Comparison of ENCODE assay signal across 1 cellular context in genomic region chr5:139422307-139422893, GRCh38.
TF ChIP-seq lines count a peak whose summit lies in the region.

No MANE protein-coding gene starts in this region.

TF ChIP-seq in GM12878, 131 proteins besides CTCF, POLR2A, EP300 and RAD21 (continued from another document):
- TF ChIP-seq, protein P1, sequence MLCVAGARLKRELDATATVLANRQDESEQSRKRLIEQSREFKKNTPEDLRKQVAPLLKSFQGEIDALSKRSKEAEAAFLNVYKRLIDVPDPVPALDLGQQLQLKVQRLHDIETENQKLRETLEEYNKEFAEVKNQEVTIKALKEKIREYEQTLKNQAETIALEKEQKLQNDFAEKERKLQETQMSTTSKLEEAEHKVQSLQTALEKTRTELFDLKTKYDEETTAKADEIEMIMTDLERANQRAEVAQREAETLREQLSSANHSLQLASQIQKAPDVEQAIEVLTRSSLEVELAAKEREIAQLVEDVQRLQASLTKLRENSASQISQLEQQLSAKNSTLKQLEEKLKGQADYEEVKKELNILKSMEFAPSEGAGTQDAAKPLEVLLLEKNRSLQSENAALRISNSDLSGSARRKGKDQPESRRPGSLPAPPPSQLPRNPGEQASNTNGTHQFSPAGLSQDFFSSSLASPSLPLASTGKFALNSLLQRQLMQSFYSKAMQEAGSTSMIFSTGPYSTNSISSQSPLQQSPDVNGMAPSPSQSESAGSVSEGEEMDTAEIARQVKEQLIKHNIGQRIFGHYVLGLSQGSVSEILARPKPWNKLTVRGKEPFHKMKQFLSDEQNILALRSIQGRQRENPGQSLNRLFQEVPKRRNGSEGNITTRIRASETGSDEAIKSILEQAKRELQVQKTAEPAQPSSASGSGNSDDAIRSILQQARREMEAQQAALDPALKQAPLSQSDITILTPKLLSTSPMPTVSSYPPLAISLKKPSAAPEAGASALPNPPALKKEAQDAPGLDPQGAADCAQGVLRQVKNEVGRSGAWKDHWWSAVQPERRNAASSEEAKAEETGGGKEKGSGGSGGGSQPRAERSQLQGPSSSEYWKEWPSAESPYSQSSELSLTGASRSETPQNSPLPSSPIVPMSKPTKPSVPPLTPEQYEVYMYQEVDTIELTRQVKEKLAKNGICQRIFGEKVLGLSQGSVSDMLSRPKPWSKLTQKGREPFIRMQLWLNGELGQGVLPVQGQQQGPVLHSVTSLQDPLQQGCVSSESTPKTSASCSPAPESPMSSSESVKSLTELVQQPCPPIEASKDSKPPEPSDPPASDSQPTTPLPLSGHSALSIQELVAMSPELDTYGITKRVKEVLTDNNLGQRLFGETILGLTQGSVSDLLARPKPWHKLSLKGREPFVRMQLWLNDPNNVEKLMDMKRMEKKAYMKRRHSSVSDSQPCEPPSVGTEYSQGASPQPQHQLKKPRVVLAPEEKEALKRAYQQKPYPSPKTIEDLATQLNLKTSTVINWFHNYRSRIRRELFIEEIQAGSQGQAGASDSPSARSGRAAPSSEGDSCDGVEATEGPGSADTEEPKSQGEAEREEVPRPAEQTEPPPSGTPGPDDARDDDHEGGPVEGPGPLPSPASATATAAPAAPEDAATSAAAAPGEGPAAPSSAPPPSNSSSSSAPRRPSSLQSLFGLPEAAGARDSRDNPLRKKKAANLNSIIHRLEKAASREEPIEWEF (IDR thresholded peaks at IDR 0.05; ENCODE audit: insufficient replicate concordance, low read depth, low read length) = no peak
- TF ChIP-seq MYB (IDR thresholded peaks at IDR 0.05; ENCODE audit: borderline replicate concordance, low read depth, low read length) (no peak), IKZF2 (IDR thresholded peaks at IDR 0.05) (no peak), ZNF274 (IDR thresholded peaks at IDR 0.05; ENCODE audit: insufficient read depth, insufficient read length) (no peak), KAT2A (conservative IDR thresholded peaks at IDR 0.05; ENCODE audit: control insufficient read depth, low read depth, low read length) (no peak), IKZF1 (conservative IDR thresholded peaks at IDR 0.05) (no peak), MEF2A (IDR thresholded peaks at IDR 0.05; ENCODE audit: insufficient read depth, low read depth, low read length) (0 out of 2 replicates have a peak, but pooled peaks have one; percentile 34), NFIC (IDR thresholded peaks at IDR 0.05; ENCODE audit: low read depth, low read length) (no peak), ASH2L (IDR thresholded peaks at IDR 0.05; ENCODE audit: borderline replicate concordance, low read depth) (no peak), RAD51 (IDR thresholded peaks at IDR 0.05) (peak; percentile 23; the same call in 1 of the 2 replicates), CHD1 (IDR thresholded peaks at IDR 0.05; ENCODE audit: low read depth, low read length) (no peak), PBX3 (IDR thresholded peaks at IDR 0.05; ENCODE audit: insufficient replicate concordance, low read depth, low read length) (no peak), PAX8 (IDR thresholded peaks at IDR 0.05) (no peak), SMAD1 (IDR thresholded peaks at IDR 0.05; ENCODE audit: low read depth, partially characterized antibody) (no peak), TCF12 (IDR thresholded peaks at IDR 0.05; ENCODE audit: low read depth, low read length) (no peak), BRCA1 (IDR thresholded peaks at IDR 0.05; ENCODE audit: low read depth, low read length) (no peak), SMC3 (IDR thresholded peaks at IDR 0.05; ENCODE audit: borderline replicate concordance, low read length) (peak; percentile 98), SUZ12 (IDR thresholded peaks at IDR 0.05; ENCODE audit: unreplicated experiment) (no peak), TCF3 (IDR thresholded peaks at IDR 0.05; ENCODE audit: borderline replicate concordance, insufficient read depth, low read depth, low read length) (no peak), PML (IDR thresholded peaks at IDR 0.05; ENCODE audit: low read length) (peak; percentile 27; the same call in 1 of the 2 replicates), HDGF (IDR thresholded peaks at IDR 0.05) (no peak), MTA3 (IDR thresholded peaks at IDR 0.05; ENCODE audit: borderline replicate concordance, low read length) (no peak), RB1 (IDR thresholded peaks at IDR 0.05; ENCODE audit: borderline replicate concordance) (no peak), HDAC2 (IDR thresholded peaks at IDR 0.05) (no peak), TAF1 (IDR thresholded peaks at IDR 0.05; ENCODE audit: borderline replicate concordance, low read depth, low read length) (no peak)
- TF ChIP-seq, protein P2, sequence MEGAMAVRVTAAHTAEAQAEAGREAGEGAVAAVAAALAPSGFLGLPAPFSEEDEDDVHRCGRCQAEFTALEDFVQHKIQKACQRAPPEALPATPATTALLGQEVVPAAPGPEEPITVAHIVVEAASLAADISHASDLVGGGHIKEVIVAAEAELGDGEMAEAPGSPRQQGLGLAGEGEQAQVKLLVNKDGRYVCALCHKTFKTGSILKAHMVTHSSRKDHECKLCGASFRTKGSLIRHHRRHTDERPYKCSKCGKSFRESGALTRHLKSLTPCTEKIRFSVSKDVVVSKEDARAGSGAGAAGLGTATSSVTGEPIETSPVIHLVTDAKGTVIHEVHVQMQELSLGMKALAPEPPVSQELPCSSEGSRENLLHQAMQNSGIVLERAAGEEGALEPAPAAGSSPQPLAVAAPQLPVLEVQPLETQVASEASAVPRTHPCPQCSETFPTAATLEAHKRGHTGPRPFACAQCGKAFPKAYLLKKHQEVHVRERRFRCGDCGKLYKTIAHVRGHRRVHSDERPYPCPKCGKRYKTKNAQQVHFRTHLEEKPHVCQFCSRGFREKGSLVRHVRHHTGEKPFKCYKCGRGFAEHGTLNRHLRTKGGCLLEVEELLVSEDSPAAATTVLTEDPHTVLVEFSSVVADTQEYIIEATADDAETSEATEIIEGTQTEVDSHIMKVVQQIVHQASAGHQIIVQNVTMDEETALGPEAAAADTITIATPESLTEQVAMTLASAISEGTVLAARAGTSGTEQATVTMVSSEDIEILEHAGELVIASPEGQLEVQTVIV (IDR thresholded peaks at IDR 0.05; ENCODE audit: borderline replicate concordance, partially characterized antibody) = no peak
- TF ChIP-seq, protein P3, sequence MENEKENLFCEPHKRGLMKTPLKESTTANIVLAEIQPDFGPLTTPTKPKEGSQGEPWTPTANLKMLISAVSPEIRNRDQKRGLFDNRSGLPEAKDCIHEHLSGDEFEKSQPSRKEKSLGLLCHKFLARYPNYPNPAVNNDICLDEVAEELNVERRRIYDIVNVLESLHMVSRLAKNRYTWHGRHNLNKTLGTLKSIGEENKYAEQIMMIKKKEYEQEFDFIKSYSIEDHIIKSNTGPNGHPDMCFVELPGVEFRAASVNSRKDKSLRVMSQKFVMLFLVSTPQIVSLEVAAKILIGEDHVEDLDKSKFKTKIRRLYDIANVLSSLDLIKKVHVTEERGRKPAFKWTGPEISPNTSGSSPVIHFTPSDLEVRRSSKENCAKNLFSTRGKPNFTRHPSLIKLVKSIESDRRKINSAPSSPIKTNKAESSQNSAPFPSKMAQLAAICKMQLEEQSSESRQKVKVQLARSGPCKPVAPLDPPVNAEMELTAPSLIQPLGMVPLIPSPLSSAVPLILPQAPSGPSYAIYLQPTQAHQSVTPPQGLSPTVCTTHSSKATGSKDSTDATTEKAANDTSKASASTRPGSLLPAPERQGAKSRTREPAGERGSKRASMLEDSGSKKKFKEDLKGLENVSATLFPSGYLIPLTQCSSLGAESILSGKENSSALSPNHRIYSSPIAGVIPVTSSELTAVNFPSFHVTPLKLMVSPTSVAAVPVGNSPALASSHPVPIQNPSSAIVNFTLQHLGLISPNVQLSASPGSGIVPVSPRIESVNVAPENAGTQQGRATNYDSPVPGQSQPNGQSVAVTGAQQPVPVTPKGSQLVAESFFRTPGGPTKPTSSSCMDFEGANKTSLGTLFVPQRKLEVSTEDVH (IDR thresholded peaks at IDR 0.05; ENCODE audit: low read depth, partially characterized antibody) = no peak
